ENCODE assay signal across 8 cellular contexts in genomic region chr22:30196141-30196866, GRCh38. TPM values are rescaled to one million over a fixed set of nuclear protein-coding genes. Genes with fewer than 3 reads are reported as not detected.
DNase-seq lines count a peak whose midpoint lies in the region; ATAC-seq and TF ChIP-seq lines count a peak whose summit lies in the region.

No MANE protein-coding gene starts in this region.

- in situ Hi-C loops in ACHN (cut with HindIII; ENCODE audit: low pct_ligation_motif_present, low pct_unique_long_range_greater_than_20kb, low sequenced_read_pairs) = no loop called here

- POLR2A ChIA-PET in HCT116 (lab: Charles Lee) = interaction anchor here (0.5 to 4.6 kb wide), 15 partner anchors 9 to 88 kb away, joined by 3 to 43 read pairs (median 6); no protein-coding TSS in a partner anchor

- TSS peak; percentile 95 for BruUV-seq in HCT116 (replicated peaks; lab: Mats Ljungman, UMichigan)

- H3K4me1 ChIP-seq in HCT116 (ENCODE audit: control insufficient read depth in 1 of 2, insufficient read depth in 2 of 2, low read length in 2 of 2) = peaks cover 25 to 59% of the 10 kb centered on the region in 2 experiments

- peak overlapping the region; percentile 84 for H2AFZ ChIP-seq in HCT116 (ENCODE audit: low read depth, low read length, poor library complexity, severe bottlenecking)

- peak overlapping the region; percentile 66 for H3K27ac ChIP-seq in HCT116 (ENCODE audit: low read depth, low read length)

- CTCF ChIA-PET in HCT116 (lab: Charles Lee) = interaction anchor here (1.2 kb wide), 1 partner anchor 191 kb away, joined by 3 read pairs; the partner anchor contains the start of gene RNF215

- no peaks in the 10 kb centered on the region for H3K9me3 ChIP-seq in HCT116 (ENCODE audit: control insufficient read depth in 1 of 2, insufficient read depth in 1 of 2, low read depth in 1 of 2, low read length in 2 of 2)

- H3K9me2 ChIP-seq in HCT116 (ENCODE audit: insufficient read depth) = no peaks in the 10 kb centered on the region

- no peak for TF ChIP-seq POLR2A in HCT116 (IDR thresholded peaks at IDR 0.05; ENCODE audit: borderline replicate concordance, extremely low read depth, insufficient read depth, insufficient read length)

- ATAC-seq in HCT116 = peak; percentile 91
- ATAC-seq in GM19455 (IDR thresholded peaks at IDR 0.05; ENCODE audit: unreplicated experiment) = no peak

- peak overlapping the region; percentile 68 for H3K4me2 ChIP-seq in HCT116 (ENCODE audit: low read length)

- peak overlapping the region; percentile 95 for H3K27ac Mint-ChIP-seq in type B pancreatic cell

- TF ChIP-seq CTCF in HCT116 (IDR thresholded peaks at IDR 0.05 in 2 of 3, conservative IDR thresholded peaks at IDR 0.05 in 1 of 3; ENCODE audit: borderline replicate concordance in 1 of 3, insufficient read depth in 1 of 3, low read depth in 2 of 3, low read length in 2 of 3) (no peak), fibroblast of pulmonary artery (IDR thresholded peaks at IDR 0.05; ENCODE audit: low read length, missing control alignments) (no peak), type B pancreatic cell (conservative IDR thresholded peaks at IDR 0.05) (no peak)

- H3K9ac ChIP-seq in HCT116 (ENCODE audit: low read length) = peak overlapping the region; percentile 62

- peaks cover 28% of the 10 kb centered on the region for H3K4me1 Mint-ChIP-seq in type B pancreatic cell (ENCODE audit: unreplicated experiment)

- H3K9me3 Mint-ChIP-seq in type B pancreatic cell = peaks cover 5% of the 10 kb centered on the region

- no peaks in the 10 kb centered on the region for H3K79me2 ChIP-seq in HCT116 (ENCODE audit: insufficient read depth, low read length)

- peak; percentile 99 for DNase-seq in ACHN
- peak; percentile 91 for DNase-seq in HCT116 (ENCODE audit: low read depth, low spot score)
- DNase-seq in NCI-H748 treated with DMSO at 0.1 percent for 48 hours (lab: John Stamatoyannopoulos, UW) = peak; percentile 79
- peak; percentile 26 for DNase-seq in activated CD8-positive, alpha-beta memory T cell treated with anti-CD3 and anti-CD28 coated beads, Interleukin-2, amount 50 U/mL, for 4 hours
- DNase-seq in fibroblast of pulmonary artery (ENCODE audit: low read depth) = peak; percentile 100
- DNase-seq in non-pigmented ciliary epithelial cell (ENCODE audit: low read depth) = peak; percentile 100
- no peak for DNase-seq in type B pancreatic cell (ENCODE audit: extremely low spot score, unreplicated experiment)

- H3K27me3 ChIP-seq in HCT116 (ENCODE audit: insufficient read depth, low read length) = no peaks in the 10 kb centered on the region

- peak overlapping the region; percentile 8 to 26 for H3K4me3 ChIP-seq in HCT116 (replicated peaks in 1 of 2; ENCODE audit: low read depth in 1 of 2, low read length in 2 of 2)
- H3K4me3 ChIP-seq in fibroblast of pulmonary artery (replicated peaks; ENCODE audit: low read depth, low read length) = peak overlapping the region; percentile 31

- RAD21 ChIA-PET in HCT116 (lab: Charles Lee; ENCODE audit: low non-redundant PET in 1 of 2, low total read pairs in 2 of 2, uncharacterized antibody in 2 of 2, unreplicated experiment in 2 of 2) = interaction anchor here in 1 of 2 experiments (0.8 kb wide), 1 partner anchor 57 kb away, joined by 4 read pairs; no protein-coding TSS in a partner anchor

- no peaks in the 10 kb centered on the region for H4K20me1 ChIP-seq in HCT116 (ENCODE audit: insufficient read depth)

- no peak; the same call in 1 of the 2 replicates for TF ChIP-seq RAD21 in HCT116 (IDR thresholded peaks at IDR 0.05; ENCODE audit: low read depth)

- H3K36me3 Mint-ChIP-seq in type B pancreatic cell = no peaks in the 10 kb centered on the region

- peak overlapping the region; percentile 77 for H3K4me3 Mint-ChIP-seq in type B pancreatic cell

- intact Hi-C loops in HCT116 (cut with micrococcal nuclease) = loop anchor here (5.0 kb wide), 1 partner anchor 56 kb away; no protein-coding TSS in a partner anchor

- H3K27me3 Mint-ChIP-seq in type B pancreatic cell = peaks cover 5% of the 10 kb centered on the region

- H3K36me3 ChIP-seq in HCT116 (ENCODE audit: control insufficient read depth in 1 of 2, insufficient read depth in 2 of 2, low read length in 2 of 2) = no peaks in the 10 kb centered on the region

TF ChIP-seq in HCT116, 20 proteins besides CTCF, POLR2A, EP300 and RAD21:
- TF ChIP-seq ZNF274 (IDR thresholded peaks at IDR 0.05; ENCODE audit: low read depth, low read length) = no peak
- peak; percentile 41; the same call in 1 of the 2 replicates for TF ChIP-seq FOSL1 (IDR thresholded peaks at IDR 0.05; ENCODE audit: low read depth)
- peak; percentile 68 for TF ChIP-seq TCF7L2 (IDR thresholded peaks at IDR 0.05; ENCODE audit: borderline replicate concordance, extremely low read depth, insufficient read depth, insufficient read length)
- TF ChIP-seq YY1 (IDR thresholded peaks at IDR 0.05; ENCODE audit: extremely low read depth, insufficient replicate concordance, low read depth, low read length) = peak; percentile 12
- TF ChIP-seq SP1 (IDR thresholded peaks at IDR 0.05; ENCODE audit: low read depth) = peak; percentile 85; the same call in 1 of the 2 replicates
- peak; percentile 70; the same call in 1 of the 2 replicates for TF ChIP-seq CBX3 (IDR thresholded peaks at IDR 0.05; ENCODE audit: low read depth)
- TF ChIP-seq ATF3 (IDR thresholded peaks at IDR 0.05) = peak; percentile 37; the same call in 1 of the 2 replicates
- TF ChIP-seq, protein P1, sequence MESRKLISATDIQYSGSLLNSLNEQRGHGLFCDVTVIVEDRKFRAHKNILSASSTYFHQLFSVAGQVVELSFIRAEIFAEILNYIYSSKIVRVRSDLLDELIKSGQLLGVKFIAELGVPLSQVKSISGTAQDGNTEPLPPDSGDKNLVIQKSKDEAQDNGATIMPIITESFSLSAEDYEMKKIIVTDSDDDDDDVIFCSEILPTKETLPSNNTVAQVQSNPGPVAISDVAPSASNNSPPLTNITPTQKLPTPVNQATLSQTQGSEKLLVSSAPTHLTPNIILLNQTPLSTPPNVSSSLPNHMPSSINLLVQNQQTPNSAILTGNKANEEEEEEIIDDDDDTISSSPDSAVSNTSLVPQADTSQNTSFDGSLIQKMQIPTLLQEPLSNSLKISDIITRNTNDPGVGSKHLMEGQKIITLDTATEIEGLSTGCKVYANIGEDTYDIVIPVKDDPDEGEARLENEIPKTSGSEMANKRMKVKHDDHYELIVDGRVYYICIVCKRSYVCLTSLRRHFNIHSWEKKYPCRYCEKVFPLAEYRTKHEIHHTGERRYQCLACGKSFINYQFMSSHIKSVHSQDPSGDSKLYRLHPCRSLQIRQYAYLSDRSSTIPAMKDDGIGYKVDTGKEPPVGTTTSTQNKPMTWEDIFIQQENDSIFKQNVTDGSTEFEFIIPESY (IDR thresholded peaks at IDR 0.05; ENCODE audit: extremely low read depth, insufficient replicate concordance, low read length) = no peak
- TF ChIP-seq, protein P2, sequence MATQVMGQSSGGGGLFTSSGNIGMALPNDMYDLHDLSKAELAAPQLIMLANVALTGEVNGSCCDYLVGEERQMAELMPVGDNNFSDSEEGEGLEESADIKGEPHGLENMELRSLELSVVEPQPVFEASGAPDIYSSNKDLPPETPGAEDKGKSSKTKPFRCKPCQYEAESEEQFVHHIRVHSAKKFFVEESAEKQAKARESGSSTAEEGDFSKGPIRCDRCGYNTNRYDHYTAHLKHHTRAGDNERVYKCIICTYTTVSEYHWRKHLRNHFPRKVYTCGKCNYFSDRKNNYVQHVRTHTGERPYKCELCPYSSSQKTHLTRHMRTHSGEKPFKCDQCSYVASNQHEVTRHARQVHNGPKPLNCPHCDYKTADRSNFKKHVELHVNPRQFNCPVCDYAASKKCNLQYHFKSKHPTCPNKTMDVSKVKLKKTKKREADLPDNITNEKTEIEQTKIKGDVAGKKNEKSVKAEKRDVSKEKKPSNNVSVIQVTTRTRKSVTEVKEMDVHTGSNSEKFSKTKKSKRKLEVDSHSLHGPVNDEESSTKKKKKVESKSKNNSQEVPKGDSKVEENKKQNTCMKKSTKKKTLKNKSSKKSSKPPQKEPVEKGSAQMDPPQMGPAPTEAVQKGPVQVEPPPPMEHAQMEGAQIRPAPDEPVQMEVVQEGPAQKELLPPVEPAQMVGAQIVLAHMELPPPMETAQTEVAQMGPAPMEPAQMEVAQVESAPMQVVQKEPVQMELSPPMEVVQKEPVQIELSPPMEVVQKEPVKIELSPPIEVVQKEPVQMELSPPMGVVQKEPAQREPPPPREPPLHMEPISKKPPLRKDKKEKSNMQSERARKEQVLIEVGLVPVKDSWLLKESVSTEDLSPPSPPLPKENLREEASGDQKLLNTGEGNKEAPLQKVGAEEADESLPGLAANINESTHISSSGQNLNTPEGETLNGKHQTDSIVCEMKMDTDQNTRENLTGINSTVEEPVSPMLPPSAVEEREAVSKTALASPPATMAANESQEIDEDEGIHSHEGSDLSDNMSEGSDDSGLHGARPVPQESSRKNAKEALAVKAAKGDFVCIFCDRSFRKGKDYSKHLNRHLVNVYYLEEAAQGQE (IDR thresholded peaks at IDR 0.05; ENCODE audit: low read depth) = no peak
- peak; percentile 70 for TF ChIP-seq SIN3A (IDR thresholded peaks at IDR 0.05; ENCODE audit: low read depth)
- TF ChIP-seq POLR2AphosphoS5 (IDR thresholded peaks at IDR 0.05; ENCODE audit: low read depth, low read length) = peak; percentile 61
- peak; percentile 83 for TF ChIP-seq CEBPB (IDR thresholded peaks at IDR 0.05; ENCODE audit: low read depth)
- no peak for TF ChIP-seq EZH2 (IDR thresholded peaks at IDR 0.05)
- TF ChIP-seq JUND (IDR thresholded peaks at IDR 0.05) = peak; percentile 66

RNA-seq across cellular contexts. Expression of gene LIF, which starts 50.3 kb away (rescaled TPM):
- total RNA-seq in HCT116 (2021; ENCODE audit: unreplicated experiment) = 75.4 TPM
- 105 and 129 TPM in 2 replicates for polyA plus RNA-seq in HCT116 (2012)
- 3.8 and 9.8 TPM in 2 replicates for total RNA-seq in type B pancreatic cell (ENCODE audit: low replicate concordance)
